Comparison of ENCODE assay signal across 9 cellular contexts in the genomic region with DNA sequence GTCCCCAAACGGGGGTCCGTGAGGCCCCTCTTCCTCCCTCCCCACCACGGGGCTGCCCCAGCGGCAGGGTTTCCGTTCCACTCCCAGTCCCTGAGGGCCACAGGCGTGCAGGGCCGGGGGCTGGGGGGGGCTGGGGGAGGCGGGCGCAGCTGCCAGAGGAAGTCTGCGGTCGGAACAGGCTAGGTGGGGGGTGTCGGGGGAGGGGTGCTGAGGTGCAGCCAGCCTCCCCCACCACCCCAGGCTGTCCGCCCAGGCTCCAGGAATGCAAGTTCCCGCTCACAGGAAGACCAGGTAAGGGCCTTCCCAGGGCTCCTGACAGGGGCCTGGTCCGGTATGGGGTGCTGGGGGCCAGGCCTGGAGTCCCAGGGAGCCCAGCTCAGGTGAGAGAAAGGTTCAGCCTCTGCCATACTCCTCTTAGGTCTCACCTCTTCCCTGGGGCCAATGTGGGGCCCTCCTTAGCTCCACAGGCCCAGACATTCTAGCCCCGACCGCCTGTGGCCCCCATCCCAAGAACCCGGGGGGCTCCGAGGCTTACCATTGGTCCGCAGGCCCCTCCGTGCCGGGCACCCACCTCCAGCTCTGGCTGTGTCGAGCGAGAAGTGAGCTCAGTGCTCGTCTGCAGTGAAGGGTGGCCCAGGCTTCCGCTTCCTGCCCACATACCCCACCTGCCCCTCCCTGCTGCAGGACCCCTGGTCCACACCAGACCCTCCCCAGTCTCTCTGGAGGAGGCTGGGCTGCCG. TPM values are rescaled to one million over a fixed set of nuclear protein-coding genes. Genes with fewer than 3 reads are reported as not detected.
DNase-seq lines count a peak whose midpoint lies in the region; ATAC-seq, FAIRE-seq and TF ChIP-seq lines count a peak whose summit lies in the region.
"Had no signal": no experiment of that assay in that cellular context is flagged by ENCODE, and none has a peak within 500 bp of the region (broad histone marks: within the 10 kb centered on the region; RNA-seq: fewer than 3 reads in every experiment).

A gene with protein sequence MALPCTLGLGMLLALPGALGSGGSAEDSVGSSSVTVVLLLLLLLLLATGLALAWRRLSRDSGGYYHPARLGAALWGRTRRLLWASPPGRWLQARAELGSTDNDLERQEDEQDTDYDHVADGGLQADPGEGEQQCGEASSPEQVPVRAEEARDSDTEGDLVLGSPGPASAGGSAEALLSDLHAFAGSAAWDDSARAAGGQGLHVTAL (minus strand): TSS at position 601 of the 740 bp plus-strand sequence. CDS start 63 bp downstream, at position 538.

- H3K9me3 Mint-ChIP-seq in MCF 10A (ENCODE audit: unreplicated experiment) (no peaks in the 10 kb centered on the region), immature natural killer cell (no peaks in the 10 kb centered on the region)
- no peaks in the 10 kb centered on the region for H3K9me3 Mint-ChIP-seq in activated CD8-positive, alpha-beta T cell treated with anti-CD3 and anti-CD28 coated beads, Interleukin-2, amount 10 ng/mL, durations not matched to agents 7 days and 5 days (ENCODE audit: insufficient read depth)

- H3K4me3 ChIP-seq in breast epithelium (peak within 1 kb of the TSS in 2 of 3 donors; percentile 25 to 30), GM23248 (no peak within 1 kb of the TSS)

- no peaks in the 10 kb centered on the region for H3K27me3 Mint-ChIP-seq in MCF 10A (ENCODE audit: insufficient read depth, unreplicated experiment)
- no peaks in the 10 kb centered on the region for H3K27me3 Mint-ChIP-seq in activated CD8-positive, alpha-beta T cell treated with anti-CD3 and anti-CD28 coated beads, Interleukin-2, amount 10 ng/mL, durations not matched to agents 7 days and 5 days (ENCODE audit: low read depth)
- peaks cover 2 to 25% (median 24%) of the 10 kb centered on the region in 3 donors for H3K27me3 Mint-ChIP-seq in immature natural killer cell (ENCODE audit: low read depth in 3 of 3)

- peak; percentile 41 for ATAC-seq in activated CD8-positive, alpha-beta T cell treated with anti-CD3 and anti-CD28 coated beads, Interleukin-2, amount 10 ng/mL, durations not matched to agents 7 days and 5 days

- TF ChIP-seq CTCF in breast epithelium (IDR thresholded peaks at IDR 0.05) (no peak), MCF 10A (IDR thresholded peaks at IDR 0.05; ENCODE audit: unreplicated experiment) (no peak)

- no peak for FAIRE-seq in frontal cortex (lab: Jason Lieb, UNC)

- H3K9me3 ChIP-seq in breast epithelium (no peaks in the 10 kb centered on the region), GM23248 (ENCODE audit: low read depth) (no peaks in the 10 kb centered on the region)

- H3K27ac ChIP-seq in breast epithelium, result peak within 1 kb of the TSS; percentile 40 to 64
- H3K27ac ChIP-seq in GM23248, result no peak within 1 kb of the TSS

- POLR2A ChIA-PET in MCF 10A (lab: Yijun Ruan, JAX), result interaction anchor here (1.0 to 1.5 kb wide), 3 partner anchors 9 to 36 kb away, joined by 3 to 5 read pairs (median 3); partner anchors contain the start of genes PPP1CA and RPS6KB2
- POLR2A ChIA-PET in activated CD8-positive, alpha-beta T cell treated with anti-CD3 and anti-CD28 coated beads, Interleukin-2, amount 10 ng/mL, durations not matched to agents 7 days and 5 days (lab: Charles Lee), result interaction anchor here (0.6 to 8.9 kb wide), 31 partner anchors 8 to 377 kb away, joined by 3 to 109 read pairs (median 6); partner anchors contain the start of genes AIP, CABP4, CDK2AP2 and GPR152

- no peak for TF ChIP-seq POLR2A in breast epithelium (IDR thresholded peaks at IDR 0.05)

- 0 out of 2 replicates have a peak, but pooled peaks cover 4% of the 10 kb centered on the region for H3K79me2 ChIP-seq in GM23248 (ENCODE audit: insufficient read depth)

- no peak within 1 kb of the TSS for H3K9ac ChIP-seq in GM23248

- H3K4me3 Mint-ChIP-seq in MCF 10A (ENCODE audit: unreplicated experiment) (no peak within 1 kb of the TSS), immature natural killer cell (peak within 1 kb of the TSS; percentile 89 to 98 (median 97))
- H3K4me3 Mint-ChIP-seq in activated CD8-positive, alpha-beta T cell treated with anti-CD3 and anti-CD28 coated beads, Interleukin-2, amount 10 ng/mL, durations not matched to agents 7 days and 5 days, result peak within 1 kb of the TSS; percentile 84

- no peak within 1 kb of the TSS for H2AFZ ChIP-seq in GM23248

- intact Hi-C loops in breast epithelium (cut with DNase I; ENCODE audit: low total_unique reads), result loop anchor here (5.0 kb wide), 1 partner anchor 1230 kb away; no protein-coding TSS in a partner anchor
- intact Hi-C loops in MCF 10A (cut with micrococcal nuclease), result no loop called here

- no peaks in the 10 kb centered on the region; the same call in 1 of the 2 replicates for H3F3A ChIP-seq in GM23248 (ENCODE audit: insufficient read depth)

- in situ Hi-C loops in GM23248 (cut with MboI), result no loop called here

- CTCF ChIA-PET in MCF 10A (lab: Yijun Ruan, JAX), result interaction anchor here (0.7 kb wide), 1 partner anchor 8 kb away, joined by 3 read pairs; no protein-coding TSS in a partner anchor
- CTCF ChIA-PET in activated CD8-positive, alpha-beta T cell treated with anti-CD3 and anti-CD28 coated beads, Interleukin-2, amount 10 ng/mL, durations not matched to agents 7 days and 5 days (lab: Charles Lee), result interaction anchor here (0.7 to 3.0 kb wide), 26 partner anchors 9 to 689 kb away, joined by 3 to 21 read pairs (median 6); partner anchors contain the start of genes AIP, CDK2AP2, PITPNM1 and POLD4

- H4K20me1 ChIP-seq in GM23248 (ENCODE audit: insufficient read depth), result no peaks in the 10 kb centered on the region

- H3K4me2 ChIP-seq in GM23248 (ENCODE audit: unreplicated experiment), result no peak within 1 kb of the TSS

- WGBS in GM23248 (ENCODE audit: low coverage in 1 of 2, low lambda C conversion rate in 2 of 2, missing lambda C conversion rate in 2 of 2), 2 experiments, result 69 to 79% methylated on average over 20 to 27 of the region's 27 CpGs

- H3K36me3 Mint-ChIP-seq in MCF 10A (ENCODE audit: insufficient read depth, unreplicated experiment), result peaks cover 46% of the 10 kb centered on the region
- peaks cover 76% of the 10 kb centered on the region for H3K36me3 Mint-ChIP-seq in activated CD8-positive, alpha-beta T cell treated with anti-CD3 and anti-CD28 coated beads, Interleukin-2, amount 10 ng/mL, durations not matched to agents 7 days and 5 days (ENCODE audit: low read depth)
- H3K36me3 Mint-ChIP-seq in immature natural killer cell, result peaks cover 1 to 9% (median 5%) of the 10 kb centered on the region in 3 donors

- H3K36me3 ChIP-seq in breast epithelium (no peaks in the 10 kb centered on the region), GM23248 (ENCODE audit: low read depth) (no peaks in the 10 kb centered on the region; the same call in 1 of the 2 replicates)

- peaks cover 0 to 6% of the 10 kb centered on the region in 2 donors for H3K4me1 ChIP-seq in breast epithelium
- H3K4me1 ChIP-seq in GM23248 (ENCODE audit: insufficient read depth), result no peaks in the 10 kb centered on the region

- H3K4me1 Mint-ChIP-seq in MCF 10A (ENCODE audit: insufficient read depth, unreplicated experiment) (peaks cover 8% of the 10 kb centered on the region), immature natural killer cell (peaks cover 76 to 79% of the 10 kb centered on the region in 2 donors)
- peaks cover 61% of the 10 kb centered on the region for H3K4me1 Mint-ChIP-seq in activated CD8-positive, alpha-beta T cell treated with anti-CD3 and anti-CD28 coated beads, Interleukin-2, amount 10 ng/mL, durations not matched to agents 7 days and 5 days (ENCODE audit: low read depth)

- H3K27me3 ChIP-seq in breast epithelium, result no peaks in the 10 kb centered on the region
- H3K27me3 ChIP-seq in GM23248 (replicated peaks; ENCODE audit: insufficient read depth), result no peaks in the 10 kb centered on the region

- DNase-seq in breast epithelium (ENCODE audit: low spot score in 2 of 2) (no peak), MCF 10A (ENCODE audit: unreplicated experiment) (no peak), immature natural killer cell (peak; percentile 78 to 84 (median 81)), OCI-M1 (lab: John Stamatoyannopoulos, UW) (no peak), frontal cortex (ENCODE audit: low spot score in 2 of 2) (no peak), GM23248 (no peak)
- peak; percentile 87 for DNase-seq in activated CD8-positive, alpha-beta T cell treated with anti-CD3 and anti-CD28 coated beads, Interleukin-2, amount 10 ng/mL, durations not matched to agents 7 days and 5 days
- DNase-seq in stimulated activated naive CD4-positive, alpha-beta T cell treated with Interleukin-2 at 50 U/mL for 16 hours (lab: John Stamatoyannopoulos, UW), result peak; percentile 72

- no peak within 1 kb of the TSS for H3K27ac Mint-ChIP-seq in MCF 10A (ENCODE audit: low read depth, unreplicated experiment)
- H3K27ac Mint-ChIP-seq in activated CD8-positive, alpha-beta T cell treated with anti-CD3 and anti-CD28 coated beads, Interleukin-2, amount 10 ng/mL, durations not matched to agents 7 days and 5 days, result peak within 1 kb of the TSS; percentile 96
- peak within 1 kb of the TSS; percentile 83 to 96 (median 94) for H3K27ac Mint-ChIP-seq in immature natural killer cell

- no peaks in the 10 kb centered on the region for H3K9me2 ChIP-seq in GM23248 (ENCODE audit: insufficient read depth)

- BruUV-seq in MCF 10A (replicated peaks; lab: Mats Ljungman, UMichigan), result no TSS peak

RNA-seq across cellular contexts. Expression of the gene that starts here (rescaled TPM):
- total RNA-seq in breast epithelium (1 to 10 TPM; 2.1 to 9.2 (median 8.0) TPM), MCF 10A (2022) (0.54 and 0.86 TPM in 2 replicates), frontal cortex (not detected)
- total RNA-seq in activated CD8-positive, alpha-beta T cell treated with anti-CD3 and anti-CD28 coated beads, Interleukin-2, amount 10 ng/mL, durations not matched to agents 7 days and 5 days, result 100 to 1,000 TPM; 445 to 447 TPM
- polyA plus RNA-seq in immature natural killer cell (1,000 to 10,000 TPM; 1,315 to 1,354 (median 1,351) TPM), GM23248 (2016; fragmentation: Nextera tagmentation; extraction: Ambion mirVana) (0.43 and 0.68 TPM in 2 replicates)
- not detected in 2 replicates for total RNA-seq in GM23248 (2014; rRNA removed; shearing (Covaris generic))
- total RNA-seq: skeletal muscle tissue had no signal

Comparison
In these comparisons a context has a peak if more than half of its experiments do, and no peak if none do; other contexts are left out.
1. RNA of the gene that starts here (total RNA-seq): 445 to 447 TPM in activated CD8-positive, alpha-beta T cell treated with anti-CD3 and anti-CD28 coated beads, Interleukin-2, amount 10 ng/mL, durations not matched to agents 7 days and 5 days; 2.1 to 9.2 TPM in breast epithelium, 0.54 to 0.86 TPM in MCF 10A, not detected in frontal cortex (single experiment) and not detected in GM23248; every median in the first group is over 10 times any median in the second.
2. RNA of the gene that starts here (polyA plus RNA-seq): 1,315 to 1,354 TPM in immature natural killer cell; 0.43 to 0.68 TPM in GM23248; every median in the first group is over 100 times any median in the second.
3. DNase-seq: peak in activated CD8-positive, alpha-beta T cell treated with anti-CD3 and anti-CD28 coated beads, Interleukin-2, amount 10 ng/mL, durations not matched to agents 7 days and 5 days (single experiment), immature natural killer cell (3 of 3) and stimulated activated naive CD4-positive, alpha-beta T cell treated with Interleukin-2 at 50 U/mL for 16 hours (single experiment); none in breast epithelium (0 of 2), MCF 10A (single experiment), OCI-M1 (single experiment), frontal cortex (0 of 2) and GM23248 (single experiment).